Comparison of ENCODE assay signal across 1 cellular context in genomic region chr17:37478187-37478586, GRCh38.
TF ChIP-seq lines count a peak whose summit lies in the region.

No MANE protein-coding gene starts in this region.

TF ChIP-seq in IMR-90, 13 proteins besides CTCF, POLR2A, EP300 and RAD21 (continued from another document):
- TF ChIP-seq MXI1 (IDR thresholded peaks at IDR 0.05; ENCODE audit: borderline replicate concordance, low read depth, low read length) (no peak), SMC3 (IDR thresholded peaks at IDR 0.05; ENCODE audit: low read depth, low read length) (no peak), ELK1 (IDR thresholded peaks at IDR 0.05; ENCODE audit: borderline replicate concordance, low read depth, low read length) (no peak), BHLHE40 (IDR thresholded peaks at IDR 0.05; ENCODE audit: low read depth, low read length) (no peak), CEBPB (IDR thresholded peaks at IDR 0.05; ENCODE audit: low read depth, low read length) (peak; percentile 90), USF2 (IDR thresholded peaks at IDR 0.05; ENCODE audit: low read depth, low read length) (no peak), RCOR1 (IDR thresholded peaks at IDR 0.05; ENCODE audit: insufficient replicate concordance, low read length) (no peak)
